Comparison of ENCODE assay signal across 14 cellular contexts in genomic region chr7:47525066-47525623, GRCh38. TPM values are rescaled to one million over a fixed set of nuclear protein-coding genes. Genes with fewer than 3 reads are reported as not detected.
DNase-seq lines count a peak whose midpoint lies in the region; ATAC-seq and TF ChIP-seq lines count a peak whose summit lies in the region.
"Had no signal": no experiment of that assay in that cellular context is flagged by ENCODE, and none has a peak within 500 bp of the region (broad histone marks: within the 10 kb centered on the region; RNA-seq: fewer than 3 reads in every experiment).

No MANE protein-coding gene starts in this region.

- intact Hi-C loops in Panc1 (cut with micrococcal nuclease; ENCODE audit: unreplicated experiment) (no loop called here), upper lobe of right lung (cut with DNase I) (no loop called here)

- H3K4me1 ChIP-seq in Panc1 (ENCODE audit: control insufficient read depth, insufficient read depth, low read length) (peaks cover 86% of the 10 kb centered on the region), hepatocyte (ENCODE audit: insufficient read depth) (peaks cover 12% of the 10 kb centered on the region), osteoblast (ENCODE audit: insufficient read depth, low read length) (peaks cover 12% of the 10 kb centered on the region), upper lobe of right lung (peaks cover 12% of the 10 kb centered on the region)
- H3K4me1 ChIP-seq: BE2C, HAP-1 had no signal

- H3K27ac ChIP-seq in Panc1 (ENCODE audit: low read length) (peak overlapping the region; percentile 76), hepatocyte (peak overlapping the region; percentile 40), osteoblast (ENCODE audit: low read depth, low read length) (no peak overlapping the region), upper lobe of right lung (no peak overlapping the region)
- H3K27ac ChIP-seq: C4-2B had no signal

- no peak overlapping the region for H2AFZ ChIP-seq in hepatocyte
- H2AFZ ChIP-seq in osteoblast (ENCODE audit: low read length), result no peak overlapping the region

- H3K36me3 Mint-ChIP-seq in WTC11, result peaks cover 37% of the 10 kb centered on the region
- H3K36me3 Mint-ChIP-seq: CD4-positive, alpha-beta memory T cell had no signal

- H3K79me2 ChIP-seq in hepatocyte (peaks cover 86% of the 10 kb centered on the region), osteoblast (ENCODE audit: insufficient read depth, low read length) (peaks cover 21% of the 10 kb centered on the region)

- no peak overlapping the region for H3K4me3 Mint-ChIP-seq in WTC11
- H3K4me3 Mint-ChIP-seq: CD4-positive, alpha-beta memory T cell had no signal

- in situ Hi-C loops in Panc1 (cut with HindIII; ENCODE audit: low pct_unique_long_range_greater_than_20kb, low sequenced_read_pairs), result no loop called here

- ATAC-seq in Panc1, result no peak
- no peak for ATAC-seq in upper lobe of right lung
- no peak for ATAC-seq in WTC11

- H3K4me3 ChIP-seq in Panc1 (ENCODE audit: low read depth in 2 of 2, low read length in 2 of 2) (no peak overlapping the region), hepatocyte (no peak overlapping the region), osteoblast (ENCODE audit: insufficient read depth, low read length) (no peak overlapping the region), upper lobe of right lung (no peak overlapping the region)
- H3K4me3 ChIP-seq: HAP-1 had no signal

- no peaks in the 10 kb centered on the region for H3K9me2 ChIP-seq in hepatocyte (replicated peaks; ENCODE audit: insufficient read depth)

- no peak for TF ChIP-seq CTCF in Panc1 (IDR thresholded peaks at IDR 0.05)
- no peak for TF ChIP-seq CTCF in hepatocyte (IDR thresholded peaks at IDR 0.05; ENCODE audit: poor library complexity)
- TF ChIP-seq CTCF in osteoblast (IDR thresholded peaks at IDR 0.05; ENCODE audit: extremely low read depth, low read depth, low read length), result no peak
- TF ChIP-seq CTCF in upper lobe of right lung (IDR thresholded peaks at IDR 0.05), result no peak
- no peak for TF ChIP-seq CTCF in WTC11 (IDR thresholded peaks at IDR 0.05)

- H3K9me3 ChIP-seq in Panc1 (ENCODE audit: control insufficient read depth, insufficient read depth, low read depth, low read length) (no peaks in the 10 kb centered on the region), hepatocyte (ENCODE audit: low read depth) (no peaks in the 10 kb centered on the region), osteoblast (ENCODE audit: low read depth, low read length) (no peaks in the 10 kb centered on the region), upper lobe of right lung (no peaks in the 10 kb centered on the region)
- H3K9me3 ChIP-seq: BE2C had no signal

- H4K20me1 ChIP-seq in hepatocyte (ENCODE audit: insufficient read depth, poor library complexity, severe bottlenecking) (peaks cover 9% of the 10 kb centered on the region), osteoblast (ENCODE audit: insufficient read depth, low read length) (peaks cover 18% of the 10 kb centered on the region)

- TSS peak; percentile 5 for BruUV-seq in Panc1 (replicated peaks; lab: Mats Ljungman, UMichigan)

- H3K27ac Mint-ChIP-seq in WTC11, result no peak overlapping the region
- H3K27ac Mint-ChIP-seq: CD4-positive, alpha-beta memory T cell had no signal

- no peak overlapping the region for H3K4me2 ChIP-seq in hepatocyte
- H3K4me2 ChIP-seq in osteoblast (ENCODE audit: insufficient read depth, low read length), result no peak overlapping the region

- peaks cover 39% of the 10 kb centered on the region for H3K4me1 Mint-ChIP-seq in WTC11
- H3K4me1 Mint-ChIP-seq: CD4-positive, alpha-beta memory T cell had no signal

- H3K9me3 Mint-ChIP-seq in WTC11, result peaks cover 4% of the 10 kb centered on the region

- POLR2A ChIA-PET in Panc1 (lab: Charles Lee) (no interaction called here), WTC11 (lab: Charles Lee) (no interaction called here)

- DNase-seq in Panc1 (ENCODE audit: low read depth, low spot score) (no peak), hepatocyte (ENCODE audit: low spot score) (no peak), osteoblast (ENCODE audit: insufficient read length, low spot score, missing footprints) (peak; percentile 62), upper lobe of right lung (peak; percentile 20), NCI-H2029 treated with DMSO at 0.1 percent for 48 hours (lab: John Stamatoyannopoulos, UW) (no peak), GDM1 (lab: John Stamatoyannopoulos, UW) (no peak), WTC11 (ENCODE audit: low spot score) (no peak)
- DNase-seq: BE2C; CD4-positive, alpha-beta memory T cell; DMS153; DMS79 treated with DMSO at 0.1 percent for 48 hours; EL had no signal

- no peaks in the 10 kb centered on the region for H3K27me3 Mint-ChIP-seq in WTC11 (ENCODE audit: low read depth)

- H3K27me3 ChIP-seq in Panc1 (ENCODE audit: control insufficient read depth, insufficient read depth, low read length), result no peaks in the 10 kb centered on the region
- H3K27me3 ChIP-seq in hepatocyte, result no peaks in the 10 kb centered on the region
- no peaks in the 10 kb centered on the region for H3K27me3 ChIP-seq in osteoblast (ENCODE audit: insufficient read depth, low read length)
- H3K27me3 ChIP-seq in upper lobe of right lung, result no peaks in the 10 kb centered on the region
- H3K27me3 ChIP-seq: BE2C had no signal

- CTCF ChIA-PET in Panc1 (lab: Charles Lee) (interaction anchor here (0.6 kb wide), 1 partner anchor 749 kb away, joined by 4 read pairs; no protein-coding TSS in a partner anchor), WTC11 (lab: Charles Lee) (interaction anchor here (0.6 to 0.7 kb wide), 3 partner anchors 9 to 279 kb away, joined by 3 to 4 read pairs (median 3); no protein-coding TSS in a partner anchor)

- peaks cover 49% of the 10 kb centered on the region for H3K36me3 ChIP-seq in Panc1 (ENCODE audit: control insufficient read depth, insufficient read depth, low read length)
- H3K36me3 ChIP-seq in hepatocyte (replicated peaks; ENCODE audit: insufficient read depth, low read depth), result no peaks in the 10 kb centered on the region
- H3K36me3 ChIP-seq in osteoblast (ENCODE audit: insufficient read depth, low read length), result peaks cover 53% of the 10 kb centered on the region
- peaks cover 41% of the 10 kb centered on the region for H3K36me3 ChIP-seq in upper lobe of right lung
- H3K36me3 ChIP-seq: BE2C had no signal

- 76% methylated on average over 12 of the region's 12 CpGs for WGBS in hepatocyte (ENCODE audit: low lambda C conversion rate, missing lambda C conversion rate)

TF ChIP-seq in WTC11, 78 proteins besides CTCF, POLR2A, EP300 and RAD21 (continues in another document):
- TF ChIP-seq, protein P1, sequence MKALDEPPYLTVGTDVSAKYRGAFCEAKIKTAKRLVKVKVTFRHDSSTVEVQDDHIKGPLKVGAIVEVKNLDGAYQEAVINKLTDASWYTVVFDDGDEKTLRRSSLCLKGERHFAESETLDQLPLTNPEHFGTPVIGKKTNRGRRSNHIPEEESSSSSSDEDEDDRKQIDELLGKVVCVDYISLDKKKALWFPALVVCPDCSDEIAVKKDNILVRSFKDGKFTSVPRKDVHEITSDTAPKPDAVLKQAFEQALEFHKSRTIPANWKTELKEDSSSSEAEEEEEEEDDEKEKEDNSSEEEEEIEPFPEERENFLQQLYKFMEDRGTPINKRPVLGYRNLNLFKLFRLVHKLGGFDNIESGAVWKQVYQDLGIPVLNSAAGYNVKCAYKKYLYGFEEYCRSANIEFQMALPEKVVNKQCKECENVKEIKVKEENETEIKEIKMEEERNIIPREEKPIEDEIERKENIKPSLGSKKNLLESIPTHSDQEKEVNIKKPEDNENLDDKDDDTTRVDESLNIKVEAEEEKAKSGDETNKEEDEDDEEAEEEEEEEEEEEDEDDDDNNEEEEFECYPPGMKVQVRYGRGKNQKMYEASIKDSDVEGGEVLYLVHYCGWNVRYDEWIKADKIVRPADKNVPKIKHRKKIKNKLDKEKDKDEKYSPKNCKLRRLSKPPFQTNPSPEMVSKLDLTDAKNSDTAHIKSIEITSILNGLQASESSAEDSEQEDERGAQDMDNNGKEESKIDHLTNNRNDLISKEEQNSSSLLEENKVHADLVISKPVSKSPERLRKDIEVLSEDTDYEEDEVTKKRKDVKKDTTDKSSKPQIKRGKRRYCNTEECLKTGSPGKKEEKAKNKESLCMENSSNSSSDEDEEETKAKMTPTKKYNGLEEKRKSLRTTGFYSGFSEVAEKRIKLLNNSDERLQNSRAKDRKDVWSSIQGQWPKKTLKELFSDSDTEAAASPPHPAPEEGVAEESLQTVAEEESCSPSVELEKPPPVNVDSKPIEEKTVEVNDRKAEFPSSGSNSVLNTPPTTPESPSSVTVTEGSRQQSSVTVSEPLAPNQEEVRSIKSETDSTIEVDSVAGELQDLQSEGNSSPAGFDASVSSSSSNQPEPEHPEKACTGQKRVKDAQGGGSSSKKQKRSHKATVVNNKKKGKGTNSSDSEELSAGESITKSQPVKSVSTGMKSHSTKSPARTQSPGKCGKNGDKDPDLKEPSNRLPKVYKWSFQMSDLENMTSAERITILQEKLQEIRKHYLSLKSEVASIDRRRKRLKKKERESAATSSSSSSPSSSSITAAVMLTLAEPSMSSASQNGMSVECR (CRISPR knock-in tag; IDR thresholded peaks at IDR 0.05; ENCODE audit: borderline replicate concordance), result no peak
- TF ChIP-seq ETV6 (CRISPR knock-in tag; IDR thresholded peaks at IDR 0.05) (no peak), NFYB (CRISPR knock-in tag; conservative IDR thresholded peaks at IDR 0.05; ENCODE audit: low read depth) (no peak)
- TF ChIP-seq, protein P2, sequence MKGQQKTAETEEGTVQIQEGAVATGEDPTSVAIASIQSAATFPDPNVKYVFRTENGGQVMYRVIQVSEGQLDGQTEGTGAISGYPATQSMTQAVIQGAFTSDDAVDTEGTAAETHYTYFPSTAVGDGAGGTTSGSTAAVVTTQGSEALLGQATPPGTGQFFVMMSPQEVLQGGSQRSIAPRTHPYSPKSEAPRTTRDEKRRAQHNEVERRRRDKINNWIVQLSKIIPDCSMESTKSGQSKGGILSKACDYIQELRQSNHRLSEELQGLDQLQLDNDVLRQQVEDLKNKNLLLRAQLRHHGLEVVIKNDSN (CRISPR knock-in tag; IDR thresholded peaks at IDR 0.05), result no peak
- TF ChIP-seq, protein P3, sequence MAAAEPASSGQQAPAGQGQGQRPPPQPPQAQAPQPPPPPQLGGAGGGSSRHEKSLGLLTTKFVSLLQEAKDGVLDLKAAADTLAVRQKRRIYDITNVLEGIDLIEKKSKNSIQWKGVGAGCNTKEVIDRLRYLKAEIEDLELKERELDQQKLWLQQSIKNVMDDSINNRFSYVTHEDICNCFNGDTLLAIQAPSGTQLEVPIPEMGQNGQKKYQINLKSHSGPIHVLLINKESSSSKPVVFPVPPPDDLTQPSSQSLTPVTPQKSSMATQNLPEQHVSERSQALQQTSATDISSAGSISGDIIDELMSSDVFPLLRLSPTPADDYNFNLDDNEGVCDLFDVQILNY (CRISPR knock-in tag; IDR thresholded peaks at IDR 0.05), result no peak

RNA-seq across cellular contexts. Expression of gene TNS3, which starts 56.8 kb away (rescaled TPM):
- 533 TPM for total RNA-seq in Panc1 (2021; ENCODE audit: unreplicated experiment)
- 322 TPM for polyA plus RNA-seq in Panc1 (2012; ENCODE audit: insufficient read length)
- 64.5 and 73.3 TPM in 2 replicates for total RNA-seq in hepatocyte
- polyA plus RNA-seq in hepatocyte, result 30.0 and 30.7 TPM in 2 replicates
- total RNA-seq in osteoblast, result 67.3 and 88.1 TPM in 2 replicates
- total RNA-seq in upper lobe of right lung, result 168 TPM
- 28.3 to 37.7 TPM (median 29.6 TPM) in 3 replicates for total RNA-seq in WTC11 (2021)

Comparison
In these comparisons a context has a peak if more than half of its experiments do, and no peak if none do; other contexts are left out.
1. DNase-seq: peak in osteoblast (single experiment) and upper lobe of right lung (single experiment); none in Panc1 (single experiment), hepatocyte (single experiment), NCI-H2029 treated with DMSO at 0.1 percent for 48 hours (single experiment), GDM1 (single experiment) and WTC11 (single experiment).
2. H3K27ac ChIP-seq: peak in Panc1 (single experiment) and hepatocyte (single experiment); none in osteoblast (single experiment) and upper lobe of right lung (single experiment).